In the genomic region with DNA sequence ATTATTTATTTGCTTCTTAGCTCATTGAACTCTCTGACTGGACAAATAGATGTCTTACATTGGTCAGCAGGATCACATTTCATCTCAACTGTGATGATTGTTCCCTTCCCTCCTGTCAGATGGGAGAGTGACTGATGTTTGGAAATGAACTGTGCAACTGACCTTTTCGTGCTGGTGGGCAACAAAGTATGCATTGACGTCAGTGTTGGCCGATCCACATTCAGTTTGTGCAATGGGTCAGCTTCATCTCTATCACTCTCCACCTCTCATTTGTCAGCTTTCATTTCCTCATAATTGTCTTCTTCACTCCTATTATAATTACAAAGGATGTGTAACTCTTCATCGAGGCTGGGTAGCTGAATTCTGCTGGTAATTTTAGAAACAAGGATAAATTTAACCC, we compare ENCODE assay signal across 1 cellular context.
TF ChIP-seq lines count a peak whose summit lies in the region.

No MANE protein-coding gene starts in this region.

TF ChIP-seq in WTC11, 78 proteins besides CTCF, POLR2A, EP300 and RAD21 (continued from another document):
- TF ChIP-seq, protein P1, sequence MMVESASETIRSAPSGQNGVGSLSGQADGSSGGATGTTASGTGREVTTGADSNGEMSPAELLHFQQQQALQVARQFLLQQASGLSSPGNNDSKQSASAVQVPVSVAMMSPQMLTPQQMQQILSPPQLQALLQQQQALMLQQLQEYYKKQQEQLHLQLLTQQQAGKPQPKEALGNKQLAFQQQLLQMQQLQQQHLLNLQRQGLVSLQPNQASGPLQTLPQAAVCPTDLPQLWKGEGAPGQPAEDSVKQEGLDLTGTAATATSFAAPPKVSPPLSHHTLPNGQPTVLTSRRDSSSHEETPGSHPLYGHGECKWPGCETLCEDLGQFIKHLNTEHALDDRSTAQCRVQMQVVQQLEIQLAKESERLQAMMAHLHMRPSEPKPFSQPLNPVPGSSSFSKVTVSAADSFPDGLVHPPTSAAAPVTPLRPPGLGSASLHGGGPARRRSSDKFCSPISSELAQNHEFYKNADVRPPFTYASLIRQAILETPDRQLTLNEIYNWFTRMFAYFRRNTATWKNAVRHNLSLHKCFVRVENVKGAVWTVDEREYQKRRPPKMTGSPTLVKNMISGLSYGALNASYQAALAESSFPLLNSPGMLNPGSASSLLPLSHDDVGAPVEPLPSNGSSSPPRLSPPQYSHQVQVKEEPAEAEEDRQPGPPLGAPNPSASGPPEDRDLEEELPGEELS (CRISPR knock-in tag; IDR thresholded peaks at IDR 0.05): no peak
- no peak for TF ChIP-seq MXD4 (CRISPR knock-in tag; IDR thresholded peaks at IDR 0.05; ENCODE audit: borderline replicate concordance)
- no peak for TF ChIP-seq NR3C1 (CRISPR knock-in tag; conservative IDR thresholded peaks at IDR 0.05; ENCODE audit: low read depth)
- TF ChIP-seq USF2 (CRISPR knock-in tag; IDR thresholded peaks at IDR 0.05): no peak
TF ChIP-seq in WTC11: peak in this region for 0.
